ENCODE assay signal across 8 cellular contexts in genomic region chr16:85844169-85844481, GRCh38. TPM values are rescaled to one million over a fixed set of nuclear protein-coding genes. Genes with fewer than 3 reads are reported as not detected.
"Had no signal": no experiment of that assay in that cellular context is flagged by ENCODE, and none has a peak within 500 bp of the region (broad histone marks: within the 10 kb centered on the region; RNA-seq: fewer than 3 reads in every experiment).

No MANE protein-coding gene starts in this region.

- FAIRE-seq: HTR-8/SVneo, K562 had no signal

- H3K4me3 ChIP-seq: K562 had no signal

- ATAC-seq: K562 had no signal

- H3K27ac Mint-ChIP-seq: IgD-negative memory B cell had no signal

- DNase-seq: KBM-7, KG1 had no signal

- H3K9ac ChIP-seq: KMS-11 had no signal

- H3K27ac ChIP-seq: HL-60, KMS-11 had no signal

- H3K4me2 ChIP-seq: KMS-11 had no signal

RNA-seq across cellular contexts. Expression of gene IRF8, which starts 54.8 kb away (rescaled TPM):
- total RNA-seq: IMR-90 had no signal
- polyA plus RNA-seq: IMR-90 had no signal
